Comparison of ENCODE assay signal across 36 cellular contexts in the genomic region with DNA sequence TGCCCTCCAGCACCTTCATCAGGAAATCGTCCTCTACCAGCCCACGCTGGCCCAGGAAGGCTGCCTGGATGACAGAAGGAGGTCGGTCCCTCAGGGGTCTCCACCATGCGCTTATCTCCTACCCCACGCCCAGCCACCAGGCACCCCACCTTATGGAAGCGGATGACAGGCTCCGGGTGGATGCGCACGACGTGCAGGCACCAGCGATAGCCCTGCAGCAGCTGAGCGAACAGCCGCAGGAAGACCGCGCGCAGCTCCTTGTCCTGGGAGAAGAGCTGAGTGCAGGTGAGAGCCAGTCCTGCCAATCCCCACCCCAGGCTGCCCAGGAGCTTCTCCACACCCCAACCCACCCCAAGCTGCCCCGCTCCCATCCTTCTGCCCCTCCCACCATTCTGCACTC. TPM values are rescaled to one million over a fixed set of nuclear protein-coding genes. Genes with fewer than 3 reads are reported as not detected.
DNase-seq lines count a peak whose midpoint lies in the region; ATAC-seq and TF ChIP-seq lines count a peak whose summit lies in the region.
"Had no signal": no experiment of that assay in that cellular context is flagged by ENCODE, and none has a peak within 500 bp of the region (broad histone marks: within the 10 kb centered on the region; RNA-seq: fewer than 3 reads in every experiment).

No MANE protein-coding gene starts in this region.

- H3K36me3 Mint-ChIP-seq in activated CD4-positive, alpha-beta T cell treated with anti-CD3 and anti-CD28 coated beads, Interleukin-2, amount 10 ng/mL, durations not matched to agents 7 days and 5 days (ENCODE audit: low read depth) = peaks cover 51% of the 10 kb centered on the region
- peaks cover 66% of the 10 kb centered on the region for H3K36me3 Mint-ChIP-seq in effector memory CD8-positive, alpha-beta T cell (ENCODE audit: insufficient read depth)
- H3K36me3 Mint-ChIP-seq in nephron progenitor cell (ENCODE audit: low read depth) = peaks cover 18% of the 10 kb centered on the region

- no peaks in the 10 kb centered on the region for H3K27me3 Mint-ChIP-seq in activated CD4-positive, alpha-beta T cell treated with anti-CD3 and anti-CD28 coated beads, Interleukin-2, amount 10 ng/mL, durations not matched to agents 7 days and 5 days
- no peaks in the 10 kb centered on the region for H3K27me3 Mint-ChIP-seq in effector memory CD8-positive, alpha-beta T cell
- no peaks in the 10 kb centered on the region for H3K27me3 Mint-ChIP-seq in nephron progenitor cell (ENCODE audit: low read depth, poor library complexity)
- H3K27me3 Mint-ChIP-seq: B cell; CD4-positive, alpha-beta memory T cell; CD4-positive, alpha-beta T cell; CD4-positive, CD25-positive, alpha-beta regulatory T cell; CD8-positive, alpha-beta memory T cell had no signal

- H2AFZ ChIP-seq in DND-41 (ENCODE audit: low read depth, low read length) (no peak overlapping the region), neuronal stem cell (ENCODE audit: low read length) (no peak overlapping the region)

- peaks cover 90% of the 10 kb centered on the region for H4K20me1 ChIP-seq in DND-41 (ENCODE audit: insufficient read depth, low read length)

- no peak overlapping the region for H3K23ac ChIP-seq in neuronal stem cell (ENCODE audit: low read depth, low read length, poor library complexity)

- no peak overlapping the region for H2BK15ac ChIP-seq in neuronal stem cell (ENCODE audit: low read length)

- H3K79me1 ChIP-seq in neuronal stem cell (ENCODE audit: low read depth, low read length) = peaks cover 26% of the 10 kb centered on the region

- no peak overlapping the region for H3K18ac ChIP-seq in neuronal stem cell (ENCODE audit: low read length)

- no peak overlapping the region for H3K4me3 Mint-ChIP-seq in activated CD4-positive, alpha-beta T cell treated with anti-CD3 and anti-CD28 coated beads, Interleukin-2, amount 10 ng/mL, durations not matched to agents 7 days and 5 days
- H3K4me3 Mint-ChIP-seq in effector memory CD8-positive, alpha-beta T cell = no peak overlapping the region
- no peak overlapping the region for H3K4me3 Mint-ChIP-seq in nephron progenitor cell
- H3K4me3 Mint-ChIP-seq: B cell; CD14-positive monocyte; CD4-positive, alpha-beta memory T cell; CD4-positive, alpha-beta T cell; CD4-positive, CD25-positive, alpha-beta regulatory T cell; CD8-positive, alpha-beta memory T cell; CD8-positive, alpha-beta T cell had no signal

- H3K4me2 ChIP-seq in DND-41 (ENCODE audit: insufficient read depth, low read length) (no peak overlapping the region), neuronal stem cell (ENCODE audit: insufficient read depth, low read length, poor library complexity, severe bottlenecking) (no peak overlapping the region)
- H3K4me2 ChIP-seq: A549; BLaER1; BLaER1 treated with 17β-estradiol and CSF1 and Interleukin-3, amounts not matched to agents 10 nM and 100 nM had no signal

- TF ChIP-seq CTCF in DND-41 (IDR thresholded peaks at IDR 0.05; ENCODE audit: borderline replicate concordance, extremely low read depth, low read length, poor library complexity, severe bottlenecking) (no peak), nephron progenitor cell (IDR thresholded peaks at IDR 0.05) (no peak)

- H2BK120ac ChIP-seq in neuronal stem cell (ENCODE audit: low read depth, low read length) = no peak overlapping the region

- peaks cover 83% of the 10 kb centered on the region for H3K36me3 ChIP-seq in DND-41 (ENCODE audit: insufficient read depth, low read length)
- peaks cover 64 to 82% of the 10 kb centered on the region in 2 donors for H3K36me3 ChIP-seq in neuronal stem cell (replicated peaks in 1 of 2; ENCODE audit: control insufficient read depth in 2 of 2, insufficient read depth in 2 of 2, low read length in 2 of 2)

- H3K9me3 Mint-ChIP-seq in activated CD4-positive, alpha-beta T cell treated with anti-CD3 and anti-CD28 coated beads, Interleukin-2, amount 10 ng/mL, durations not matched to agents 7 days and 5 days = no peaks in the 10 kb centered on the region
- no peaks in the 10 kb centered on the region for H3K9me3 Mint-ChIP-seq in effector memory CD8-positive, alpha-beta T cell
- H3K9me3 Mint-ChIP-seq in nephron progenitor cell = no peaks in the 10 kb centered on the region
- H3K9me3 Mint-ChIP-seq: CD4-positive, alpha-beta T cell; CD4-positive, CD25-positive, alpha-beta regulatory T cell; CD8-positive, alpha-beta memory T cell; CD8-positive, alpha-beta T cell had no signal

- no peak overlapping the region for H2BK5ac ChIP-seq in neuronal stem cell (ENCODE audit: low read length)

- POLR2A ChIA-PET in activated CD4-positive, alpha-beta T cell treated with anti-CD3 and anti-CD28 coated beads, Interleukin-2, amount 10 ng/mL, durations not matched to agents 7 days and 5 days (lab: Charles Lee) = no interaction called here

- peak overlapping the region; percentile 79 for H4K91ac ChIP-seq in neuronal stem cell (ENCODE audit: low read depth, low read length, poor library complexity)

- no peak for ATAC-seq in DND-41 (ENCODE audit: insufficient read depth, low read depth)
- ATAC-seq in effector memory CD8-positive, alpha-beta T cell (replicated peaks) = no peak
- ATAC-seq in HG02870 (IDR thresholded peaks at IDR 0.05; ENCODE audit: unreplicated experiment) = no peak
- ATAC-seq: A549; CD8-positive, alpha-beta T cell had no signal

- H3K27ac ChIP-seq in DND-41 (ENCODE audit: low read length) (peak overlapping the region; percentile 18; the same call in 1 of the 2 replicates), neuronal stem cell (replicated peaks; ENCODE audit: low read length) (no peak overlapping the region)
- H3K27ac ChIP-seq: 22Rv1; A549; BLaER1; BLaER1 treated with 17β-estradiol and CSF1 and Interleukin-3, amounts not matched to agents 10 nM and 100 nM; C4-2B had no signal

- H2AK5ac ChIP-seq in neuronal stem cell (ENCODE audit: low read depth, low read length) = no peak overlapping the region

- no peak overlapping the region for H3K4ac ChIP-seq in neuronal stem cell (ENCODE audit: low read length)

- H3K14ac ChIP-seq in neuronal stem cell (ENCODE audit: low read length) = no peak overlapping the region

- peak overlapping the region; percentile 41 for H3K27ac Mint-ChIP-seq in activated CD4-positive, alpha-beta T cell treated with anti-CD3 and anti-CD28 coated beads, Interleukin-2, amount 10 ng/mL, durations not matched to agents 7 days and 5 days
- H3K27ac Mint-ChIP-seq in effector memory CD8-positive, alpha-beta T cell = peak overlapping the region; percentile 77 to 81
- no peak overlapping the region for H3K27ac Mint-ChIP-seq in nephron progenitor cell
- H3K27ac Mint-ChIP-seq: B cell; CD4-positive, alpha-beta T cell; CD8-positive, alpha-beta T cell had no signal

- H3K9me3 ChIP-seq in DND-41 (ENCODE audit: insufficient read depth, low read length, severe bottlenecking) (no peaks in the 10 kb centered on the region), neuronal stem cell (replicated peaks in 1 of 2; ENCODE audit: control insufficient read depth in 2 of 2, insufficient read depth in 1 of 2, low read depth in 1 of 2, low read length in 2 of 2) (no peaks in the 10 kb centered on the region)
- H3K9me3 ChIP-seq: A549; BE2C; BLaER1; BLaER1 treated with 17β-estradiol and CSF1 and Interleukin-3, amounts not matched to agents 10 nM and 100 nM; Caco-2 had no signal

- H3K9ac ChIP-seq in DND-41 (ENCODE audit: low read depth, low read length) = no peak overlapping the region
- no peak overlapping the region for H3K9ac ChIP-seq in neuronal stem cell (ENCODE audit: low read depth, low read length, poor library complexity)
- H3K9ac ChIP-seq: BLaER1; BLaER1 treated with 17β-estradiol and CSF1 and Interleukin-3, amounts not matched to agents 10 nM and 100 nM had no signal

- peaks cover 54% of the 10 kb centered on the region for H3K79me2 ChIP-seq in DND-41 (ENCODE audit: insufficient read depth, low read length)

- no CpG with 5 or more reads among the region's 17 CpGs for WGBS in neuronal stem cell (ENCODE audit: extremely low coverage in 2 of 2, insufficient read length in 2 of 2, insufficient replicate concordance in 1 of 2), 2 donors

- H3K4me3 ChIP-seq in DND-41 (ENCODE audit: low read depth in 1 of 2, low read length in 2 of 2) (no peak overlapping the region), neuronal stem cell (ENCODE audit: low read length in 2 of 2) (no peak overlapping the region)
- H3K4me3 ChIP-seq: A549; BLaER1; BLaER1 treated with 17β-estradiol and CSF1 and Interleukin-3, amounts not matched to agents 10 nM and 100 nM had no signal

- H2BK12ac ChIP-seq in neuronal stem cell (ENCODE audit: low read length) = no peak overlapping the region

- no peaks in the 10 kb centered on the region for H3K27me3 ChIP-seq in DND-41 (ENCODE audit: insufficient read depth, low read length, poor library complexity)
- no peaks in the 10 kb centered on the region for H3K27me3 ChIP-seq in neuronal stem cell (ENCODE audit: control insufficient read depth in 3 of 3, insufficient read depth in 3 of 3, low read depth in 1 of 3, low read length in 3 of 3)
- H3K27me3 ChIP-seq: BE2C, BLaER1 had no signal

- H4K8ac ChIP-seq in neuronal stem cell (ENCODE audit: low read depth, low read length) = no peak overlapping the region

- H3K4me1 Mint-ChIP-seq in activated CD4-positive, alpha-beta T cell treated with anti-CD3 and anti-CD28 coated beads, Interleukin-2, amount 10 ng/mL, durations not matched to agents 7 days and 5 days = peaks cover 30% of the 10 kb centered on the region
- peaks cover 18 to 24% of the 10 kb centered on the region in 2 donors for H3K4me1 Mint-ChIP-seq in effector memory CD8-positive, alpha-beta T cell (ENCODE audit: low read depth in 2 of 2)
- peaks cover under 1% of the 10 kb centered on the region for H3K4me1 Mint-ChIP-seq in nephron progenitor cell

- CTCF ChIA-PET in activated CD4-positive, alpha-beta T cell treated with anti-CD3 and anti-CD28 coated beads, Interleukin-2, amount 10 ng/mL, durations not matched to agents 7 days and 5 days (lab: Charles Lee) = no interaction called here

- peaks cover 25% of the 10 kb centered on the region for H3K4me1 ChIP-seq in DND-41 (ENCODE audit: insufficient read depth, low read length)
- H3K4me1 ChIP-seq in neuronal stem cell (ENCODE audit: control insufficient read depth in 2 of 2, insufficient read depth in 1 of 2, low read depth in 1 of 2, low read length in 2 of 2) = peaks cover 0 to under 1% of the 10 kb centered on the region in 2 donors
- H3K4me1 ChIP-seq: BE2C had no signal

- DNase-seq in activated CD4-positive, alpha-beta T cell treated with anti-CD3 and anti-CD28 coated beads, Interleukin-2, amount 10 ng/mL, durations not matched to agents 7 days and 5 days = no peak
- DNase-seq in activated CD4-positive, alpha-beta T cell treated with anti-CD3 and anti-CD28 coated beads for 48 hours = no peak
- no peak for DNase-seq in DND-41
- DNase-seq in effector memory CD8-positive, alpha-beta T cell = no peak
- DNase-seq in neuronal stem cell (ENCODE audit: low spot score) = no peak
- DNase-seq in NCI-H446 (lab: John Stamatoyannopoulos, UW) = no peak
- no peak for DNase-seq in nephron progenitor cell
- DNase-seq: 8988T; ACHN; AML-193; BE2C; C1 segment of cervical spinal cord; Caco-2; Calu3; CD4-positive, alpha-beta memory T cell; CD4-positive, alpha-beta T cell; CD4-positive, CD25-positive, alpha-beta regulatory T cell; CD8-positive, alpha-beta memory T cell; CD8-positive, alpha-beta T cell; COR-L47; DMS 273 treated with DMSO at 0.1 percent for 48 hours; DMS153; DMS53; DMS79; DMS79 treated with DMSO at 0.1 percent for 48 hours; EL had no signal

RNA-seq across cellular contexts. Expression of a gene that starts 9.8 kb away (rescaled TPM):
- total RNA-seq in activated CD4-positive, alpha-beta T cell treated with anti-CD3 and anti-CD28 coated beads, Interleukin-2, amount 10 ng/mL, durations not matched to agents 7 days and 5 days = 100 to 1,000 TPM; 211 to 224 TPM
- 39.3 TPM for polyA plus RNA-seq in neuronal stem cell (2013, experiment 1 of 2)
- polyA plus RNA-seq in neuronal stem cell (2013, experiment 2 of 2) = 38.7 TPM

RNA-seq across cellular contexts. Expression of a gene that starts 16.3 kb away (rescaled TPM):
- total RNA-seq in activated CD4-positive, alpha-beta T cell treated with anti-CD3 and anti-CD28 coated beads, Interleukin-2, amount 10 ng/mL, durations not matched to agents 7 days and 5 days = 1 to 10 TPM; 3.7 to 4.1 TPM
- polyA plus RNA-seq in neuronal stem cell (2013, experiment 1 of 2) = 2.4 TPM
- 2.2 TPM for polyA plus RNA-seq in neuronal stem cell (2013, experiment 2 of 2)
- total RNA-seq: A172 had no signal
- polyA plus RNA-seq: CD14-positive monocyte had no signal

RNA-seq across cellular contexts. Expression of a gene that starts 21.6 kb away (rescaled TPM):
- total RNA-seq in activated CD4-positive, alpha-beta T cell treated with anti-CD3 and anti-CD28 coated beads, Interleukin-2, amount 10 ng/mL, durations not matched to agents 7 days and 5 days = under 1 TPM in 1 of 2 experiments, not detected in 1; 0.23 TPM
- 0.33 TPM for polyA plus RNA-seq in neuronal stem cell (2013, experiment 1 of 2)
- polyA plus RNA-seq in neuronal stem cell (2013, experiment 2 of 2) = 0.26 TPM
- total RNA-seq: A172; B cell; Caco-2; CD4-positive, alpha-beta memory T cell; CD4-positive, alpha-beta T cell; CD4-positive, CD25-positive, alpha-beta regulatory T cell; CD8-positive, alpha-beta T cell; Daoy had no signal
- polyA plus RNA-seq: CD14-positive monocyte; CD4-positive, alpha-beta memory T cell; CD4-positive, CD25-positive, alpha-beta regulatory T cell; CD8-positive, alpha-beta memory T cell had no signal

RNA-seq across cellular contexts. Expression of a gene that starts 42.4 kb away (rescaled TPM):
- total RNA-seq in activated CD4-positive, alpha-beta T cell treated with anti-CD3 and anti-CD28 coated beads, Interleukin-2, amount 10 ng/mL, durations not matched to agents 7 days and 5 days = 100 to 1,000 TPM; 130 to 139 TPM
- 29.8 TPM for polyA plus RNA-seq in neuronal stem cell (2013, experiment 1 of 2)
- polyA plus RNA-seq in neuronal stem cell (2013, experiment 2 of 2) = 30.2 TPM

RNA-seq across cellular contexts. Expression of a gene that starts 43.0 kb away (rescaled TPM):
- 100 to 1,000 TPM; 110 to 133 TPM for total RNA-seq in activated CD4-positive, alpha-beta T cell treated with anti-CD3 and anti-CD28 coated beads, Interleukin-2, amount 10 ng/mL, durations not matched to agents 7 days and 5 days
- polyA plus RNA-seq in neuronal stem cell (2013, experiment 1 of 2) = 29.6 TPM
- polyA plus RNA-seq in neuronal stem cell (2013, experiment 2 of 2) = 27.7 TPM
